Comparison of ENCODE assay signal across 1 cellular context in the genomic region with DNA sequence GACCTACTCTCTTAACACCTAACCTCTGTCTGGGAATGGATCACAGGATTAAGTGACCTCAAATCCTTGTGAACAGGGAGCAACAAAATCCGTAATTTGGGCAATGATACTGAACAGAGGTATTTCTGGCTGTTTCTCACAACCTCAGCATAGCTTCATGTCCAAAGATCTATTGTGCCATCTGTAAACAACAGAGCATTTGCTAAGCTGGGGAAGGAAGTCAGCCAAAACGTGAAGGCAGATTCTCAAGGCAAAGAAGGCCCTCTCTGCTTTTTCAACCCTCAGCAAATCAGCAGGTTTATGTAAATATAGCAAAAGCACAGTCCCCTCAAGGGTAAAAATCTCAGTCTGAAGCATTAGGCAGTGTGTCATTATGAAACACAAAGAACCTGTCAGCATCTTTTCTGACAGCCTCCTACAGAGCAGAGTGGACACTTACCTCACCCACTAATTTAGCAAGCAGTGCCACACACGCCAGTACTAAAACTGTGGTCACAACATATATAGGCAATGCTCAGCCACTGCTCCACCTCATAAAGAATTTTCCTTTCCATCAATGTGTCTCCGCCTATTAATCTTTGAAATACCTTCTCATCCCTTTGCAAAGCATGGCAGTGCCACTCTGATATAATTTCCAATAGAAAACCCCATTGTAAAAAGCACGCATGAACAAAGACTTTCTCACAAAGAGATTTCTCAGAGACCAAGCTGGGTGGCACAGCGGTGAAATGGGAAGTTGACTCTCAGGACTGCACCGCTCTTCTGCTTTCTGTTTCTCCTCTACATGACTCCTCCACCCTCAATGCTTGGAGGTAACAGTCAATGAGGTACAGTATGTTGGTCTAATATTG.
A peak's percentile ranks its signal among the peaks of the same experiment; 100 is the strongest.
TF ChIP-seq lines count a peak whose summit lies in the region.

No MANE protein-coding gene starts in this region.

TF ChIP-seq in GM12878, 131 proteins besides CTCF, POLR2A, EP300 and RAD21 (continued from another document):
- TF ChIP-seq, protein P1, sequence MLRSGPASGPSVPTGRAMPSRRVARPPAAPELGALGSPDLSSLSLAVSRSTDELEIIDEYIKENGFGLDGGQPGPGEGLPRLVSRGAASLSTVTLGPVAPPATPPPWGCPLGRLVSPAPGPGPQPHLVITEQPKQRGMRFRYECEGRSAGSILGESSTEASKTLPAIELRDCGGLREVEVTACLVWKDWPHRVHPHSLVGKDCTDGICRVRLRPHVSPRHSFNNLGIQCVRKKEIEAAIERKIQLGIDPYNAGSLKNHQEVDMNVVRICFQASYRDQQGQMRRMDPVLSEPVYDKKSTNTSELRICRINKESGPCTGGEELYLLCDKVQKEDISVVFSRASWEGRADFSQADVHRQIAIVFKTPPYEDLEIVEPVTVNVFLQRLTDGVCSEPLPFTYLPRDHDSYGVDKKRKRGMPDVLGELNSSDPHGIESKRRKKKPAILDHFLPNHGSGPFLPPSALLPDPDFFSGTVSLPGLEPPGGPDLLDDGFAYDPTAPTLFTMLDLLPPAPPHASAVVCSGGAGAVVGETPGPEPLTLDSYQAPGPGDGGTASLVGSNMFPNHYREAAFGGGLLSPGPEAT (IDR thresholded peaks at IDR 0.05; ENCODE audit: low read depth): peak; percentile 45; the same call in 1 of the 2 replicates
- TF ChIP-seq LARP7 (IDR thresholded peaks at IDR 0.05) (no peak), IRF4 (IDR thresholded peaks at IDR 0.05; ENCODE audit: low read depth, low read length) (0 out of 2 replicates have a peak, but pooled peaks have one; percentile 32), ATF7 (IDR thresholded peaks at IDR 0.05; ENCODE audit: low read depth) (peak; percentile 94), KAT2A (conservative IDR thresholded peaks at IDR 0.05; ENCODE audit: control insufficient read depth, low read depth, low read length) (no peak), PAX8 (IDR thresholded peaks at IDR 0.05) (no peak), MTA2 (IDR thresholded peaks at IDR 0.05; ENCODE audit: low read depth) (peak; percentile 69; the same call in 1 of the 2 replicates), NFIC (IDR thresholded peaks at IDR 0.05; ENCODE audit: low read depth, low read length) (peak; percentile 68; the same call in 1 of the 2 replicates), POU2F2 (IDR thresholded peaks at IDR 0.05; ENCODE audit: borderline replicate concordance, low read depth, low read length) (peak; percentile 80; the same call in 1 of the 3 replicates), BCL11A (IDR thresholded peaks at IDR 0.05; ENCODE audit: low read depth, low read length) (no peak; the same call in 1 of the 2 replicates), MEF2B (IDR thresholded peaks at IDR 0.05; ENCODE audit: partially characterized antibody, poor library complexity, severe bottlenecking) (peak; percentile 73), JUNB (IDR thresholded peaks at IDR 0.05) (peak; percentile 84), POLR2AphosphoS5 (IDR thresholded peaks at IDR 0.05; ENCODE audit: low read length) (peak; percentile 45; the same call in 1 of the 2 replicates), EED (IDR thresholded peaks at IDR 0.05; ENCODE audit: low read depth) (peak; percentile 61; the same call in 1 of the 2 replicates)
